9 cellular contexts compared by ENCODE assay signal in genomic region chr15:58724471-58724870, GRCh38. TPM values are rescaled to one million over a fixed set of nuclear protein-coding genes. Genes with fewer than 3 reads are reported as not detected.
DNase-seq lines count a peak whose midpoint lies in the region; ATAC-seq and TF ChIP-seq lines count a peak whose summit lies in the region.
"Had no signal": no experiment of that assay in that cellular context is flagged by ENCODE, and none has a peak within 500 bp of the region (broad histone marks: within the 10 kb centered on the region; RNA-seq: fewer than 3 reads in every experiment).

No MANE protein-coding gene starts in this region.

- peaks cover 100% of the 10 kb centered on the region for H3K79me2 ChIP-seq in smooth muscle cell (ENCODE audit: low read depth)

- H3K9ac ChIP-seq in smooth muscle cell (ENCODE audit: low read depth): no peak overlapping the region

- no peak overlapping the region for H3K4me2 ChIP-seq in smooth muscle cell

- peaks cover 98% of the 10 kb centered on the region for H4K20me1 ChIP-seq in smooth muscle cell (ENCODE audit: low read depth)

- H3K36me3 ChIP-seq in smooth muscle cell (ENCODE audit: low read depth): no peaks in the 10 kb centered on the region

- H3K4me1 ChIP-seq in smooth muscle cell (ENCODE audit: low read depth): peaks cover 5% of the 10 kb centered on the region

- H3K9me3 ChIP-seq in smooth muscle cell (replicated peaks; ENCODE audit: low read depth): no peaks in the 10 kb centered on the region

- H3K27me3 ChIP-seq in smooth muscle cell (ENCODE audit: low read depth): no peaks in the 10 kb centered on the region

- H3K4me3 ChIP-seq in AG10803 (ENCODE audit: low read length) (no peak overlapping the region), smooth muscle cell (no peak overlapping the region)
- H3K4me3 ChIP-seq: skin epidermis had no signal

- DNase-seq in AG10803 (ENCODE audit: low read depth): peak; percentile 28
- peak; percentile 45 for DNase-seq in amniotic epithelial cell (ENCODE audit: low read depth)
- DNase-seq in smooth muscle cell (lab: John Stamatoyannopoulos, UW; ENCODE audit: unreplicated experiment): no peak
- DNase-seq in A172 (ENCODE audit: low spot score): no peak
- no peak for DNase-seq in mucosa of gallbladder (ENCODE audit: low spot score)

- ATAC-seq in GM18907 (IDR thresholded peaks at IDR 0.05; ENCODE audit: unreplicated experiment): peak; percentile 86
- ATAC-seq in HG03378 (IDR thresholded peaks at IDR 0.05; ENCODE audit: unreplicated experiment): peak; percentile 79
- ATAC-seq in GM19455 (IDR thresholded peaks at IDR 0.05; ENCODE audit: unreplicated experiment): no peak

- H3K27ac ChIP-seq in smooth muscle cell (ENCODE audit: low read depth): peak overlapping the region; percentile 60

- TF ChIP-seq CTCF in AG10803 (conservative IDR thresholded peaks at IDR 0.05; ENCODE audit: low read length): no peak
- TF ChIP-seq CTCF in smooth muscle cell (IDR thresholded peaks at IDR 0.05; ENCODE audit: borderline replicate concordance, insufficient read depth, poor library complexity, severe bottlenecking): no peak

- H3F3A ChIP-seq in smooth muscle cell (ENCODE audit: low read depth): peaks cover 7% of the 10 kb centered on the region

- WGBS in smooth muscle cell (ENCODE audit: low lambda C conversion rate): 67% methylated on average over 1 of the region's 1 CpG

- H2AFZ ChIP-seq in smooth muscle cell (ENCODE audit: low read depth): no peak overlapping the region

RNA-seq across cellular contexts. Expression of gene ADAM10, which starts 25.0 kb away (rescaled TPM):
- total RNA-seq in smooth muscle cell (200 and 239 TPM in 2 replicates), mucosa of gallbladder (134 TPM)
- 150 and 168 TPM in 2 replicates for polyA plus RNA-seq in smooth muscle cell
- 116 and 128 TPM in 2 replicates for total RNA-seq in A172 (2014; rRNA removed; shearing (Covaris generic))

RNA-seq across cellular contexts. Expression of gene MINDY2, which starts 46.6 kb away (rescaled TPM):
- total RNA-seq in smooth muscle cell (21.2 and 22.5 TPM in 2 replicates), mucosa of gallbladder (23.7 TPM)
- polyA plus RNA-seq in smooth muscle cell: 28.0 and 43.1 TPM in 2 replicates
- total RNA-seq in A172 (2014; rRNA removed; shearing (Covaris generic)): 6.3 and 6.7 TPM in 2 replicates

Comparison
In these comparisons a context has a peak if more than half of its experiments do, and no peak if none do; other contexts are left out.
1. DNase-seq: peak in AG10803 (single experiment) and amniotic epithelial cell (single experiment); none in smooth muscle cell (single experiment), A172 (single experiment) and mucosa of gallbladder (single experiment).